In the genomic region with DNA sequence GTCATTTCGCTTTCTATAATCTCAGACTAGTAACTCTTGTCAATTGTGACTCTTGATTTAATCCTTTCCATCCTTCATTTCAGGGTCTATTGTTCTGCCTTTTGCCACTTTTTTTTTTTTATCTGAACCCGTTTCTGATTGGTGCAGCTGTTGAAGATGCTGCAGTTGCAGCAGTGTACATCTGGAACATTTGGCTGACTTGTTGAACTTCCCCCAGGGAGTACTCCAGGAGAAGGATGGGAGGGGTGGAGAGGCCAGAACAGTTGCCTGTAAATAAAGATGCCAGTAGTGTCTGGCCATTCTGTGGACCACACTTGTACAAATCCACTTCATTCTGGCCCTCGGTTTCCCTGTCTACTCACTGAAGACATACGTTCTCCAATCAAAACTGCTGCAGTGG, we compare ENCODE assay signal across 13 cellular contexts.
A peak's percentile ranks its signal among the peaks of the same experiment; 100 is the strongest.
DNase-seq lines count a peak whose midpoint lies in the region; ATAC-seq lines count a peak whose summit lies in the region.
"Had no signal": no experiment of that assay in that cellular context is flagged by ENCODE, and none has a peak within 500 bp of the region (broad histone marks: within the 10 kb centered on the region; RNA-seq: fewer than 3 reads in every experiment).

No MANE protein-coding gene starts in this region.

- ATAC-seq in HG03139 (IDR thresholded peaks at IDR 0.05; ENCODE audit: unreplicated experiment), result no peak

- DNase-seq in NCI-H82 (lab: John Stamatoyannopoulos, UW), result peak; percentile 18
- no peak for DNase-seq in NCI-H82 treated with DMSO at 0.1 percent for 48 hours (lab: John Stamatoyannopoulos, UW; ENCODE audit: unreplicated experiment)
- DNase-seq in NCI-H524 (lab: John Stamatoyannopoulos, UW), result peak; percentile 71 to 85
- DNase-seq in globus pallidus (ENCODE audit: low spot score), result peak; percentile 28
- peak; percentile 20 for DNase-seq in retina
- DNase-seq in foreskin melanocyte, result no peak
- no peak for DNase-seq in NCI-H510A (lab: John Stamatoyannopoulos, UW)
- DNase-seq: activated CD4-positive, alpha-beta T cell treated with anti-CD3 and anti-CD28 coated beads for 48 hours; activated naive CD4-positive, alpha-beta T cell treated with anti-CD3 and anti-CD28 coated beads, Interleukin-2, amount 50 U/mL, for 16 hours; cortex of kidney; MM.1S; NCI-H510A treated with DMSO at 0.1 percent for 48 hours had no signal

Comparison
In these comparisons a context has a peak if more than half of its experiments do, and no peak if none do; other contexts are left out.
1. DNase-seq: peak in NCI-H82 (single experiment), NCI-H524 (2 of 2), globus pallidus (single experiment) and retina (single experiment); none in NCI-H82 treated with DMSO at 0.1 percent for 48 hours (single experiment), foreskin melanocyte (single experiment) and NCI-H510A (single experiment).